In genomic region chr1:45686081-45687013, GRCh38 we compare ENCODE assay signal across 1 cellular context.
TF ChIP-seq lines count a peak whose summit lies in the region.

A gene with protein sequence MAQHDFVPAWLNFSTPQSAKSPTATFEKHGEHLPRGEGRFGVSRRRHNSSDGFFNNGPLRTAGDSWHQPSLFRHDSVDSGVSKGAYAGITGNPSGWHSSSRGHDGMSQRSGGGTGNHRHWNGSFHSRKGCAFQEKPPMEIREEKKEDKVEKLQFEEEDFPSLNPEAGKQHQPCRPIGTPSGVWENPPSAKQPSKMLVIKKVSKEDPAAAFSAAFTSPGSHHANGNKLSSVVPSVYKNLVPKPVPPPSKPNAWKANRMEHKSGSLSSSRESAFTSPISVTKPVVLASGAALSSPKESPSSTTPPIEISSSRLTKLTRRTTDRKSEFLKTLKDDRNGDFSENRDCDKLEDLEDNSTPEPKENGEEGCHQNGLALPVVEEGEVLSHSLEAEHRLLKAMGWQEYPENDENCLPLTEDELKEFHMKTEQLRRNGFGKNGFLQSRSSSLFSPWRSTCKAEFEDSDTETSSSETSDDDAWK (minus strand): TSS chr1:45686533. CDS start chr1:45659087, 27,446 bp downstream.

TF ChIP-seq in GM23338, 12 proteins besides CTCF, POLR2A, EP300 and RAD21 (continued from another document):
- TF ChIP-seq, protein P1, sequence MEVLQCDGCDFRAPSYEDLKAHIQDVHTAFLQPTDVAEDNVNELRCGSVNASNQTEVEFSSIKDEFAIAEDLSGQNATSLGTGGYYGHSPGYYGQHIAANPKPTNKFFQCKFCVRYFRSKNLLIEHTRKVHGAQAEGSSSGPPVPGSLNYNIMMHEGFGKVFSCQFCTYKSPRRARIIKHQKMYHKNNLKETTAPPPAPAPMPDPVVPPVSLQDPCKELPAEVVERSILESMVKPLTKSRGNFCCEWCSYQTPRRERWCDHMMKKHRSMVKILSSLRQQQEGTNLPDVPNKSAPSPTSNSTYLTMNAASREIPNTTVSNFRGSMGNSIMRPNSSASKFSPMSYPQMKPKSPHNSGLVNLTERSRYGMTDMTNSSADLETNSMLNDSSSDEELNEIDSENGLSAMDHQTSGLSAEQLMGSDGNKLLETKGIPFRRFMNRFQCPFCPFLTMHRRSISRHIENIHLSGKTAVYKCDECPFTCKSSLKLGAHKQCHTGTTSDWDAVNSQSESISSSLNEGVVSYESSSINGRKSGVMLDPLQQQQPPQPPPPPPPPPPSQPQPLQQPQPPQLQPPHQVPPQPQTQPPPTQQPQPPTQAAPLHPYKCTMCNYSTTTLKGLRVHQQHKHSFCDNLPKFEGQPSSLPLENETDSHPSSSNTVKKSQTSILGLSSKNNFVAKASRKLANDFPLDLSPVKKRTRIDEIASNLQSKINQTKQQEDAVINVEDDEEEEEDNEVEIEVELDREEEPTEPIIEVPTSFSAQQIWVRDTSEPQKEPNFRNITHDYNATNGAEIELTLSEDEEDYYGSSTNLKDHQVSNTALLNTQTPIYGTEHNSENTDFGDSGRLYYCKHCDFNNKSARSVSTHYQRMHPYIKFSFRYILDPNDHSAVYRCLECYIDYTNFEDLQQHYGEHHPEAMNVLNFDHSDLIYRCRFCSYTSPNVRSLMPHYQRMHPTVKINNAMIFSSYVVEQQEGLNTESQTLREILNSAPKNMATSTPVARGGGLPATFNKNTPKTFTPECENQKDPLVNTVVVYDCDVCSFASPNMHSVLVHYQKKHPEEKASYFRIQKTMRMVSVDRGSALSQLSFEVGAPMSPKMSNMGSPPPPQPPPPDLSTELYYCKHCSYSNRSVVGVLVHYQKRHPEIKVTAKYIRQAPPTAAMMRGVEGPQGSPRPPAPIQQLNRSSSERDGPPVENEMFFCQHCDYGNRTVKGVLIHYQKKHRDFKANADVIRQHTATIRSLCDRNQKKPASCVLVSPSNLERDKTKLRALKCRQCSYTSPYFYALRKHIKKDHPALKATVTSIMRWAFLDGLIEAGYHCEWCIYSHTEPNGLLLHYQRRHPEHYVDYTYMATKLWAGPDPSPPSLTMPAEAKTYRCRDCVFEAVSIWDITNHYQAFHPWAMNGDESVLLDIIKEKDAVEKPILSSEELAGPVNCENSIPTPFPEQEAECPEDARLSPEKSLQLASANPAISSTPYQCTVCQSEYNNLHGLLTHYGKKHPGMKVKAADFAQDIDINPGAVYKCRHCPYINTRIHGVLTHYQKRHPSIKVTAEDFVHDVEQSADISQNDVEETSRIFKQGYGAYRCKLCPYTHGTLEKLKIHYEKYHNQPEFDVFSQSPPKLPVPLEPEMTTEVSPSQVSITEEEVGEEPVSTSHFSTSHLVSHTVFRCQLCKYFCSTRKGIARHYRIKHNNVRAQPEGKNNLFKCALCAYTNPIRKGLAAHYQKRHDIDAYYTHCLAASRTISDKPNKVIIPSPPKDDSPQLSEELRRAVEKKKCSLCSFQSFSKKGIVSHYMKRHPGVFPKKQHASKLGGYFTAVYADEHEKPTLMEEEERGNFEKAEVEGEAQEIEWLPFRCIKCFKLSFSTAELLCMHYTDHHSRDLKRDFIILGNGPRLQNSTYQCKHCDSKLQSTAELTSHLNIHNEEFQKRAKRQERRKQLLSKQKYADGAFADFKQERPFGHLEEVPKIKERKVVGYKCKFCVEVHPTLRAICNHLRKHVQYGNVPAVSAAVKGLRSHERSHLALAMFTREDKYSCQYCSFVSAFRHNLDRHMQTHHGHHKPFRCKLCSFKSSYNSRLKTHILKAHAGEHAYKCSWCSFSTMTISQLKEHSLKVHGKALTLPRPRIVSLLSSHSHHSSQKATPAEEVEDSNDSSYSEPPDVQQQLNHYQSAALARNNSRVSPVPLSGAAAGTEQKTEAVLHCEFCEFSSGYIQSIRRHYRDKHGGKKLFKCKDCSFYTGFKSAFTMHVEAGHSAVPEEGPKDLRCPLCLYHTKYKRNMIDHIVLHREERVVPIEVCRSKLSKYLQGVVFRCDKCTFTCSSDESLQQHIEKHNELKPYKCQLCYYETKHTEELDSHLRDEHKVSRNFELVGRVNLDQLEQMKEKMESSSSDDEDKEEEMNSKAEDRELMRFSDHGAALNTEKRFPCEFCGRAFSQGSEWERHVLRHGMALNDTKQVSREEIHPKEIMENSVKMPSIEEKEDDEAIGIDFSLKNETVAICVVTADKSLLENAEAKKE (CRISPR knock-in tag; IDR thresholded peaks at IDR 0.05) = no peak
- TF ChIP-seq, protein P2, sequence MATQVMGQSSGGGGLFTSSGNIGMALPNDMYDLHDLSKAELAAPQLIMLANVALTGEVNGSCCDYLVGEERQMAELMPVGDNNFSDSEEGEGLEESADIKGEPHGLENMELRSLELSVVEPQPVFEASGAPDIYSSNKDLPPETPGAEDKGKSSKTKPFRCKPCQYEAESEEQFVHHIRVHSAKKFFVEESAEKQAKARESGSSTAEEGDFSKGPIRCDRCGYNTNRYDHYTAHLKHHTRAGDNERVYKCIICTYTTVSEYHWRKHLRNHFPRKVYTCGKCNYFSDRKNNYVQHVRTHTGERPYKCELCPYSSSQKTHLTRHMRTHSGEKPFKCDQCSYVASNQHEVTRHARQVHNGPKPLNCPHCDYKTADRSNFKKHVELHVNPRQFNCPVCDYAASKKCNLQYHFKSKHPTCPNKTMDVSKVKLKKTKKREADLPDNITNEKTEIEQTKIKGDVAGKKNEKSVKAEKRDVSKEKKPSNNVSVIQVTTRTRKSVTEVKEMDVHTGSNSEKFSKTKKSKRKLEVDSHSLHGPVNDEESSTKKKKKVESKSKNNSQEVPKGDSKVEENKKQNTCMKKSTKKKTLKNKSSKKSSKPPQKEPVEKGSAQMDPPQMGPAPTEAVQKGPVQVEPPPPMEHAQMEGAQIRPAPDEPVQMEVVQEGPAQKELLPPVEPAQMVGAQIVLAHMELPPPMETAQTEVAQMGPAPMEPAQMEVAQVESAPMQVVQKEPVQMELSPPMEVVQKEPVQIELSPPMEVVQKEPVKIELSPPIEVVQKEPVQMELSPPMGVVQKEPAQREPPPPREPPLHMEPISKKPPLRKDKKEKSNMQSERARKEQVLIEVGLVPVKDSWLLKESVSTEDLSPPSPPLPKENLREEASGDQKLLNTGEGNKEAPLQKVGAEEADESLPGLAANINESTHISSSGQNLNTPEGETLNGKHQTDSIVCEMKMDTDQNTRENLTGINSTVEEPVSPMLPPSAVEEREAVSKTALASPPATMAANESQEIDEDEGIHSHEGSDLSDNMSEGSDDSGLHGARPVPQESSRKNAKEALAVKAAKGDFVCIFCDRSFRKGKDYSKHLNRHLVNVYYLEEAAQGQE (IDR thresholded peaks at IDR 0.05; ENCODE audit: unreplicated experiment) = no peak
- no peak for TF ChIP-seq STAT1 (IDR thresholded peaks at IDR 0.05; ENCODE audit: unreplicated experiment)
- TF ChIP-seq POLR2AphosphoS5 (IDR thresholded peaks at IDR 0.05; ENCODE audit: low read depth) = peak; percentile 96
- no peak for TF ChIP-seq ZNF114 (CRISPR knock-in tag; IDR thresholded peaks at IDR 0.05)
- TF ChIP-seq JUNB (IDR thresholded peaks at IDR 0.05; ENCODE audit: unreplicated experiment) = no peak
- no peak for TF ChIP-seq EZH2 (IDR thresholded peaks at IDR 0.05; ENCODE audit: low read depth, unreplicated experiment)
- no peak for TF ChIP-seq CREB1 (CRISPR knock-in tag; IDR thresholded peaks at IDR 0.05; ENCODE audit: low read depth)
- TF ChIP-seq NANOG (IDR thresholded peaks at IDR 0.05; ENCODE audit: borderline replicate concordance) = no peak
